Comparison of ENCODE assay signal across 24 cellular contexts in the genomic region with DNA sequence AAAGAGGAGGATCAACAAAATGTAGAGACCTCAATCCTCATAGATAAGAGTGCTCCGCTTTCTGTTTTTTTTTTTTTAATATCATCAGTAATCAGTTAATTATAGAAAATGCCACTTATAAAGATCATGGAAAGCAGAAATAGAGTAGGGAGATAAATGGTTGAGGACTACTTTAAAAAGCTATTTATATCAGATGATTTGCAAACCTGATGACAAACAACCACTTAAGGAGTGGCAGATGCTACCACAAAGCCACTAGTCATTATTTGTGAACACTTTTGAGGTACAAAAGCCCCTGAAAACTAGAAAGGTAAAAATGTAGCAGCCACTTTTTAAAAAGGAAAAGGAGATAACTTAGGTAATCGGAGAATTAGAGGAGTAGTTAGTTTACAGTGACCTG.
"Had no signal": no experiment of that assay in that cellular context is flagged by ENCODE, and none has a peak within 500 bp of the region (broad histone marks: within the 10 kb centered on the region; RNA-seq: fewer than 3 reads in every experiment).

No MANE protein-coding gene starts in this region.

- H3K27me3 ChIP-seq: hepatocyte, neural progenitor cell, neutrophil, ovary, spleen, tibial nerve, uterus had no signal

- H3K36me3 ChIP-seq: left ventricle myocardium inferior, neural progenitor cell, ovary, uterus had no signal

- DNase-seq: islet precursor cell; left ventricle myocardium inferior; midbrain; mucosa of descending colon; naive B cell; natural killer cell; nephron progenitor cell; occipital lobe; ovary; retina; right cardiac atrium; small intestine; spleen; stimulated activated CD4-positive, alpha-beta T cell treated with anti-CD3 and anti-CD28 coated beads, Interleukin-4, amount 100 ng/mL, for 24 hours; stimulated activated naive CD4-positive, alpha-beta T cell treated with Interleukin-2 at 50 U/mL for 16 hours; stimulated activated naive CD8-positive, alpha-beta T cell treated with anti-CD3 and anti-CD28 coated beads, Interleukin-15, amount 100 ng/mL, for 72 hours; substantia nigra; uterus had no signal

- H3K4me1 ChIP-seq: neural progenitor cell, spleen, uterus had no signal

- FAIRE-seq: small intestine had no signal

- H3K4me3 ChIP-seq: hepatocyte, left ventricle myocardium inferior, mucosa of descending colon, neural progenitor cell, ovary, spleen, tibial nerve, uterus had no signal

- H3K27ac ChIP-seq: hepatocyte, left ventricle myocardium inferior, neural progenitor cell, neutrophil, ovary, spleen, tibial nerve, uterus had no signal

- H3K9me3 ChIP-seq: left ventricle myocardium inferior, mucosa of descending colon, neutrophil, ovary, spleen, tibial nerve, uterus had no signal

- ATAC-seq: mucosa of descending colon; natural killer cell; right cardiac atrium; sciatic nerve; stimulated activated effector memory CD8-positive, alpha-beta T cell treated with anti-CD3 and anti-CD28 coated beads, Interleukin-12 subunit alpha, Interleukin-12 subunit beta, amount 100 ng/mL, for 72 hours; stimulated activated naive CD8-positive, alpha-beta T cell treated with anti-CD3 and anti-CD28 coated beads, Interleukin-15, amount 100 ng/mL, for 72 hours had no signal
